1 cellular context compared by ENCODE assay signal in the genomic region with DNA sequence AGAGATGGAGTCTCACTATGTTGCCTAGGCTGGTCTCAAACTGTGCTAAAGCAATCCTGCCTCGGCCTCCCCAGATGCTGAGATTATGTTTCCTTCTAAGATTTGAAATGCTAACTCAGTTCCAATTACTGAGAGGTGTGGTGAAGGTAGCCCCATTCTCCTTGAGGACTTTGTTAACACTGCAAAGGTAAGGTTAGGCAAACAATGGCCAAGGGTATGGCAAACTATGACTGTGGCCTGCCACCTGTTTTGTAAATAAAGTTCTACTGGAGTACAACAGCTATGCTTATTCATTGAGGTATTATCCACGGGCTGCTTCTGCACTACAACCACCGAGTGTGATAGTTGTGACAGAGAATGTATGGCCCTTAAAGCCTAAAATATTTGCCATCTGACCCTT.
TF ChIP-seq lines count a peak whose summit lies in the region.

No MANE protein-coding gene starts in this region.

TF ChIP-seq in HCT116, 20 proteins besides CTCF, POLR2A, EP300 and RAD21:
- no peak for TF ChIP-seq EGR1 (IDR thresholded peaks at IDR 0.05; ENCODE audit: low read depth)
- TF ChIP-seq FOSL1 (IDR thresholded peaks at IDR 0.05; ENCODE audit: low read depth), result no peak
- TF ChIP-seq, protein P1, sequence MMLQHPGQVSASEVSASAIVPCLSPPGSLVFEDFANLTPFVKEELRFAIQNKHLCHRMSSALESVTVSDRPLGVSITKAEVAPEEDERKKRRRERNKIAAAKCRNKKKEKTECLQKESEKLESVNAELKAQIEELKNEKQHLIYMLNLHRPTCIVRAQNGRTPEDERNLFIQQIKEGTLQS (IDR thresholded peaks at IDR 0.05), result no peak
- TF ChIP-seq REST (IDR thresholded peaks at IDR 0.05; ENCODE audit: low read depth), result no peak
- TF ChIP-seq EZH2 (IDR thresholded peaks at IDR 0.05), result no peak
- no peak for TF ChIP-seq EZH2phosphoT487 (IDR thresholded peaks at IDR 0.05; ENCODE audit: borderline replicate concordance)
- no peak for TF ChIP-seq ZBTB33 (IDR thresholded peaks at IDR 0.05; ENCODE audit: extremely low read depth, insufficient replicate concordance, low read length)
- TF ChIP-seq CBX3 (IDR thresholded peaks at IDR 0.05; ENCODE audit: low read depth), result no peak
TF ChIP-seq in HCT116: peak in this region for 0.
